ENCODE assay signal across 29 cellular contexts in the genomic region with DNA sequence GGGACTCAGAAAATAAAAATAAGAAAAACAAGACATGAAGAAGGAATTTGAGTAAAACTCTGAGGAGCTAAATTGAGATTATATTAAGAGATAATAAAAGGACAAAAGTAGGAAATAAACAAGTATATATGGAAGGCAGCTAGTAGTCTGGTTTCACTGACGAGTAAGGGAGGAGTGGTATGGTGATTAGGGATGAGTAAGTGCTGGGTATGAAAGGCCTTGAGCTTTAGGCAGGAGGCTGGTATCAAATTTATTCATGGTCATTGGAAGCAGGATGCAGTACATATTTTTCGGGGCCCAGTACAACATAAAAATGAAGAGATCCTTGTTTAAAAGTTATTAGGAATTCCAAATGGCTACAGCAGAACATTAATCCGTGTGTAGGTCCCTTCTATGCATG.
"Had no signal": no experiment of that assay in that cellular context is flagged by ENCODE, and none has a peak within 500 bp of the region (broad histone marks: within the 10 kb centered on the region; RNA-seq: fewer than 3 reads in every experiment).

No MANE protein-coding gene starts in this region.

- H3K27me3 Mint-ChIP-seq: dendritic cell treated with granulocyte-macrophage colony-stimulating factor and Interleukin-4, amounts not matched to agents 40 ng/mL and 50 ng/mL, for 4 days; memory B cell; natural killer cell treated with Interleukin-12 subunit alpha and Interleukin-12 subunit beta and Interleukin-15 and Interleukin-18, amount 100 ng/mL, for 72 hours; progenitor cell of endocrine pancreas; stimulated activated naive CD8-positive, alpha-beta T cell treated with anti-CD3 and anti-CD28 coated beads, Interleukin-15, amount 100 ng/mL, for 72 hours had no signal

- H3K9ac ChIP-seq: parathyroid adenoma had no signal

- H2AFZ ChIP-seq: parathyroid adenoma had no signal

- H3K4me1 Mint-ChIP-seq: stimulated activated naive CD8-positive, alpha-beta T cell treated with anti-CD3 and anti-CD28 coated beads, Interleukin-15, amount 100 ng/mL, for 72 hours had no signal

- H3K79me2 ChIP-seq: parathyroid adenoma had no signal

- H3K36me3 ChIP-seq: colonic mucosa, heart right ventricle, lower lobe of right lung, neutrophil, right lobe of liver, suprapubic skin, transverse colon, upper lobe of right lung, uterus had no signal

- H3K27ac Mint-ChIP-seq: dendritic cell treated with granulocyte-macrophage colony-stimulating factor and Interleukin-4, amounts not matched to agents 40 ng/mL and 50 ng/mL, for 4 days; endodermal cell; memory B cell; natural killer cell treated with Interleukin-12 subunit alpha and Interleukin-12 subunit beta and Interleukin-15 and Interleukin-18, amount 100 ng/mL, for 72 hours; progenitor cell of endocrine pancreas; stimulated activated naive CD8-positive, alpha-beta T cell treated with anti-CD3 and anti-CD28 coated beads, Interleukin-15, amount 100 ng/mL, for 72 hours had no signal

- H3K4me3 ChIP-seq: colonic mucosa, heart right ventricle, lower lobe of right lung, right lobe of liver, smooth muscle cell, suprapubic skin, transverse colon, upper lobe of right lung, uterus had no signal

- H3K27me3 ChIP-seq: colonic mucosa, heart right ventricle, neutrophil, right lobe of liver, suprapubic skin, transverse colon, upper lobe of right lung, uterus had no signal

- H3K4me1 ChIP-seq: colonic mucosa, heart right ventricle, lower lobe of right lung, parathyroid adenoma, right lobe of liver, suprapubic skin, transverse colon, upper lobe of right lung, uterus had no signal

- H3K9me3 ChIP-seq: colonic mucosa, neutrophil, right lobe of liver, suprapubic skin, upper lobe of right lung had no signal

- DNase-seq: colonic mucosa; effector CD8-positive, alpha-beta T cell; endodermal cell; foreskin melanocyte; glutamatergic neuron; heart right ventricle; hippocampal formation; kidney glomerular epithelial cell; left ventricle myocardium superior; lower lobe of right lung; right lobe of liver; stimulated activated CD4-positive, alpha-beta T cell treated with anti-CD3 and anti-CD28 coated beads, Interleukin-12 subunit alpha, Interleukin-12 subunit beta, amount 100 ng/mL, for 4 hours; stimulated activated CD4-positive, alpha-beta T cell treated with anti-CD3 and anti-CD28 coated beads, Interleukin-1b, Interleukin-23, amount 100 ng/mL, for 48 hours; stimulated activated CD4-positive, alpha-beta T cell treated with anti-CD3 and anti-CD28 coated beads, Interleukin-4, amount 100 ng/mL, for 1 hour; stimulated activated CD8-positive, alpha-beta memory T cell treated with anti-CD3 and anti-CD28 coated beads, Interleukin-4, amount 100 ng/mL, for 48 hours; stimulated activated naive CD4-positive, alpha-beta T cell; stimulated activated naive CD8-positive, alpha-beta T cell treated with anti-CD3 and anti-CD28 coated beads, Interleukin-15, amount 100 ng/mL, for 72 hours; transverse colon; upper lobe of right lung; uterus had no signal

- H3K36me3 Mint-ChIP-seq: memory B cell had no signal

- H3K9me3 Mint-ChIP-seq: endodermal cell had no signal

- H3K4me2 ChIP-seq: smooth muscle cell had no signal

- H3K27ac ChIP-seq: colonic mucosa, heart right ventricle, lower lobe of right lung, neutrophil, parathyroid adenoma, right lobe of liver, suprapubic skin, transverse colon, upper lobe of right lung, uterus had no signal

- H3K4me3 Mint-ChIP-seq: dendritic cell treated with granulocyte-macrophage colony-stimulating factor and Interleukin-4, amounts not matched to agents 40 ng/mL and 50 ng/mL, for 4 days; endodermal cell; memory B cell; natural killer cell treated with Interleukin-12 subunit alpha and Interleukin-12 subunit beta and Interleukin-15 and Interleukin-18, amount 100 ng/mL, for 72 hours; neural crest cell; stimulated activated naive CD8-positive, alpha-beta T cell treated with anti-CD3 and anti-CD28 coated beads, Interleukin-15, amount 100 ng/mL, for 72 hours had no signal
